Comparison of ENCODE assay signal across 12 cellular contexts in genomic region chr18:49628993-49629795, GRCh38.
DNase-seq lines count a peak whose midpoint lies in the region; TF ChIP-seq lines count a peak whose summit lies in the region.
"Had no signal": no experiment of that assay in that cellular context is flagged by ENCODE, and none has a peak within 500 bp of the region (broad histone marks: within the 10 kb centered on the region; RNA-seq: fewer than 3 reads in every experiment).

No MANE protein-coding gene starts in this region.

- H3K4me3 Mint-ChIP-seq in endothelial cell (ENCODE audit: unreplicated experiment) = no peak overlapping the region
- H3K4me3 Mint-ChIP-seq: CD4-positive, alpha-beta T cell; central memory CD8-positive, alpha-beta T cell had no signal

- DNase-seq in AG09319 (ENCODE audit: extremely low read depth, low read depth) (no peak), NCI-H146 treated with DMSO at 0.1 percent for 48 hours (lab: John Stamatoyannopoulos, UW; ENCODE audit: unreplicated experiment) (peak; percentile 70), endothelial cell (ENCODE audit: low spot score) (no peak), mucosa of gallbladder (ENCODE audit: low spot score) (peak; percentile 88), GM10248 (ENCODE audit: extremely low spot score) (no peak), amniotic stem cell (lab: John Stamatoyannopoulos, UW) (no peak), erythroblast (lab: John Stamatoyannopoulos, UW) (no peak)
- no peak for DNase-seq in stimulated activated CD4-positive, alpha-beta T cell treated with anti-CD3 and anti-CD28 coated beads, Interleukin-1b, Interleukin-23, amount 100 ng/mL, for 48 hours
- DNase-seq: activated CD4-positive, alpha-beta T cell treated with anti-CD3 and anti-CD28 coated beads for 48 hours; CD4-positive, alpha-beta T cell; mammary epithelial cell had no signal

- no peak for TF ChIP-seq POLR2A in erythroblast (IDR thresholded peaks at IDR 0.05; ENCODE audit: low read length)

- H3K27me3 Mint-ChIP-seq in endothelial cell (ENCODE audit: unreplicated experiment) = peaks cover 8% of the 10 kb centered on the region
- H3K27me3 Mint-ChIP-seq: central memory CD8-positive, alpha-beta T cell had no signal

- H3K27ac Mint-ChIP-seq in endothelial cell (ENCODE audit: unreplicated experiment) = no peak overlapping the region
- H3K27ac Mint-ChIP-seq: CD4-positive, alpha-beta T cell had no signal

- no peaks in the 10 kb centered on the region for H3K36me3 Mint-ChIP-seq in endothelial cell (ENCODE audit: low read depth, unreplicated experiment)

- POLR2A ChIA-PET in GM10248 (lab: Yijun Ruan, JAX) = no interaction called here

- peaks cover 13% of the 10 kb centered on the region for H3K4me1 Mint-ChIP-seq in endothelial cell (ENCODE audit: unreplicated experiment)
- H3K4me1 Mint-ChIP-seq: central memory CD8-positive, alpha-beta T cell had no signal

- TF ChIP-seq CTCF in AG09319 (IDR thresholded peaks at IDR 0.05; ENCODE audit: low read depth, low read length) (peak; percentile 12), endothelial cell (IDR thresholded peaks at IDR 0.05; ENCODE audit: unreplicated experiment) (peak; percentile 24), GM10248 (IDR thresholded peaks at IDR 0.05; ENCODE audit: control extremely low read depth, extremely low read depth, low read depth, missing control alignments) (no peak)

- CTCF ChIA-PET in GM10248 (lab: Yijun Ruan, JAX) = no interaction called here

- no peaks in the 10 kb centered on the region for H3K9me3 Mint-ChIP-seq in endothelial cell (ENCODE audit: unreplicated experiment)
- H3K9me3 Mint-ChIP-seq: CD4-positive, alpha-beta T cell; central memory CD8-positive, alpha-beta T cell had no signal

Comparison
In these comparisons a context has a peak if more than half of its experiments do, and no peak if none do; other contexts are left out.
1. DNase-seq: peak in NCI-H146 treated with DMSO at 0.1 percent for 48 hours (single experiment) and mucosa of gallbladder (single experiment); none in AG09319 (single experiment), endothelial cell (single experiment), GM10248 (single experiment), stimulated activated CD4-positive, alpha-beta T cell treated with anti-CD3 and anti-CD28 coated beads, Interleukin-1b, Interleukin-23, amount 100 ng/mL, for 48 hours (single experiment), amniotic stem cell (single experiment) and erythroblast (0 of 2).